24 cellular contexts compared by ENCODE assay signal in the genomic region with DNA sequence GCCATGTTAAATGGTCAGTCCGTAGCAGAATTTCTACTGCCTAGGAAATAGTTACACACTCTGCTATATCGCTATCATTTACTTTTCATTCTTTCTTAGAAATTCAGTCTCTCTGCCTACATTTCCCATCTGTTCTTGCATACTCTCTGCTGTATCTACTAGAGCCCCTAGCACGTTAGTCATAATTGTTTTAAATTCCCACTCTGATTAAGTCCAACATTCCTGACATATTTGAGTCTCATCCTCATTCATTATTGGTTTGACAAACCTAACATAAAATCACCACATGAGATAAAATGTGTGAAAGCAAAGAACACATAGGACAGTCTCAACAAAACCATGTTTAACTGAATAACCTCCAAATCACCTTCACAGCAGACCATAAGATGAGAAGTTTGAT.
DNase-seq lines count a peak whose midpoint lies in the region; ATAC-seq and TF ChIP-seq lines count a peak whose summit lies in the region.
"Had no signal": no experiment of that assay in that cellular context is flagged by ENCODE, and none has a peak within 500 bp of the region (broad histone marks: within the 10 kb centered on the region; RNA-seq: fewer than 3 reads in every experiment).

No MANE protein-coding gene starts in this region.

- H3K27ac ChIP-seq in GM23248 (no peak overlapping the region), SJSA1 (peak overlapping the region; percentile 27), adrenal gland (no peak overlapping the region)
- H3K27ac ChIP-seq: brain microvascular endothelial cell, C4-2B, lower lobe of right lung had no signal

- no peaks in the 10 kb centered on the region for H3K79me2 ChIP-seq in GM23248 (ENCODE audit: insufficient read depth)

- intact Hi-C loops in adrenal gland (cut with DNase I) = no loop called here

- H3K9ac ChIP-seq in GM23248 = no peak overlapping the region

- H4K20me1 ChIP-seq in GM23248 (ENCODE audit: insufficient read depth) = no peaks in the 10 kb centered on the region

- H3K4me3 ChIP-seq in GM23248 (no peak overlapping the region), SJSA1 (no peak overlapping the region), adrenal gland (no peak overlapping the region)
- H3K4me3 ChIP-seq: GM12878, lower lobe of right lung had no signal

- H3F3A ChIP-seq in GM23248 (ENCODE audit: insufficient read depth) = peaks cover 14% of the 10 kb centered on the region; the same call in 1 of the 2 replicates

- H3K27me3 ChIP-seq in GM23248 (replicated peaks; ENCODE audit: insufficient read depth) (no peaks in the 10 kb centered on the region), SJSA1 (replicated peaks) (no peaks in the 10 kb centered on the region), adrenal gland (no peaks in the 10 kb centered on the region)
- H3K27me3 ChIP-seq: brain microvascular endothelial cell had no signal

- H3K9me3 ChIP-seq in GM23248 (ENCODE audit: low read depth) (no peaks in the 10 kb centered on the region), SJSA1 (replicated peaks) (no peaks in the 10 kb centered on the region), adrenal gland (replicated peaks in 1 of 3) (no peaks in the 10 kb centered on the region)
- H3K9me3 ChIP-seq: lower lobe of right lung had no signal

- H2AFZ ChIP-seq in GM23248 = no peak overlapping the region

- TF ChIP-seq POLR2A in adrenal gland (IDR thresholded peaks at IDR 0.05) = no peak

- H3K36me3 ChIP-seq in GM23248 (ENCODE audit: low read depth) = no peaks in the 10 kb centered on the region
- H3K36me3 ChIP-seq in SJSA1 = no peaks in the 10 kb centered on the region
- H3K36me3 ChIP-seq in adrenal gland (replicated peaks in 1 of 2) = no peaks in the 10 kb centered on the region
- H3K36me3 ChIP-seq: brain microvascular endothelial cell, lower lobe of right lung had no signal

- peaks cover 43% of the 10 kb centered on the region for H3K4me1 ChIP-seq in GM23248 (ENCODE audit: insufficient read depth)
- H3K4me1 ChIP-seq in SJSA1 (replicated peaks) = peaks cover 42% of the 10 kb centered on the region
- no peaks in the 10 kb centered on the region for H3K4me1 ChIP-seq in adrenal gland (replicated peaks in 1 of 2)

- no peak overlapping the region for H3K4me2 ChIP-seq in GM23248 (ENCODE audit: unreplicated experiment)

- no peaks in the 10 kb centered on the region for H3K9me2 ChIP-seq in GM23248 (ENCODE audit: insufficient read depth)

- no peak for TF ChIP-seq CTCF in adrenal gland (IDR thresholded peaks at IDR 0.05)

- ATAC-seq in HG02610 (IDR thresholded peaks at IDR 0.05; ENCODE audit: unreplicated experiment) = no peak
- ATAC-seq: GM12878, lower lobe of right lung, T-cell had no signal

- in situ Hi-C loops in GM23248 (cut with MboI) = no loop called here

- DNase-seq in A172 (ENCODE audit: low spot score) (peak; percentile 62), GM23248 (peak; percentile 38), SJSA1 (ENCODE audit: low read depth in 1 of 2, low spot score in 2 of 2) (peak in 1 of 2 experiments; percentile 65), glomerular visceral epithelial cell (ENCODE audit: extremely low spot score) (peak; percentile 37), adrenal gland (no peak), NCI-H1417 treated with DMSO at 0.1 percent for 48 hours (lab: John Stamatoyannopoulos, UW) (no peak)
- DNase-seq in activated CD4-positive, alpha-beta T cell treated with anti-CD3 and anti-CD28 coated beads for 48 hours = no peak
- DNase-seq: activated CD4-positive, alpha-beta T cell treated with anti-CD3 and anti-CD28 coated beads for 4 hours; activated naive CD8-positive, alpha-beta T cell treated with anti-CD3 and anti-CD28 coated beads, Interleukin-2, amount 10 ng/mL, durations not matched to agents 7 days and 5 days; brain microvascular endothelial cell; cortex of kidney; GF-D8; hippocampal formation; lower lobe of right lung; NCI-H1048; NCI-H1930; NCI-H446 treated with DMSO at 0.1 percent for 48 hours; nucleus accumbens; RPMI8226; substantia nigra; T-cell had no signal

- 47 to 48% methylated on average over 3 of the region's 3 CpGs for WGBS in GM23248 (ENCODE audit: low coverage in 1 of 2, low lambda C conversion rate in 2 of 2, missing lambda C conversion rate in 2 of 2), 2 experiments
- 63 to 73% (median 69%) methylated on average over 3 of the region's 3 CpGs for WGBS in adrenal gland, 4 donors

Comparison
In these comparisons a context has a peak if more than half of its experiments do, and no peak if none do; other contexts are left out.
1. DNase-seq: peak in A172 (single experiment), GM23248 (single experiment) and glomerular visceral epithelial cell (single experiment); none in adrenal gland (0 of 7), activated CD4-positive, alpha-beta T cell treated with anti-CD3 and anti-CD28 coated beads for 48 hours (single experiment) and NCI-H1417 treated with DMSO at 0.1 percent for 48 hours (single experiment).